In the genomic region with DNA sequence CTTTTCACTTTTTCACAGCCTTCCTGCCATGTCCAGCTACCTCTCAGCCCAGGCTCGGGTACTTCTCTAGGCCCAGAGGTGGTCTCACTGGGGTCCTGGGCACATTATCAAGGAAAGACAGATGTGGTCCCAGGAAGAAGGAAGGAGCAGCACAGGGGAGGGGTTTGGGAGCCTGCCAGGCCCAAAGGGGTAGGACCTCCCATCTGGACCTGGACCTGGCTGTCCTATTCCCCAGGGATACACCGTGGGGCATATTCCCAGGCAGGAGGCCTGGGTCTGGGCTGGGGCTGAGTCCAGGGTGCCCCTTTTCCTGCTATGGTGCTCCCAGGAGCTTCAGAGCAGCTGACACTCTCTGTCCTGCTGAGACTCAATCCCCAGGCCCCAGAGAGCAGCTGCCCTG, we compare ENCODE assay signal across 21 cellular contexts.
"Had no signal": no experiment of that assay in that cellular context is flagged by ENCODE, and none has a peak within 500 bp of the region (broad histone marks: within the 10 kb centered on the region; RNA-seq: fewer than 3 reads in every experiment).

No MANE protein-coding gene starts in this region.

- H3K27me3 ChIP-seq: MG63 had no signal

- ATAC-seq: HepG2, T-cell had no signal

- H3K9me3 ChIP-seq: MG63, SK-N-SH had no signal

- H3K9me2 ChIP-seq: SK-N-SH had no signal

- H3K9ac ChIP-seq: SK-N-SH had no signal

- H3K36me3 ChIP-seq: MG63 had no signal

- DNase-seq: IMR-90; Karpas-422; KG1; MG63; NCI-H1092 treated with DMSO at 0.1 percent for 48 hours; NCI-H1436 treated with DMSO at 0.1 percent for 48 hours; NCI-H1694; NCI-H187 treated with DMSO at 0.1 percent for 48 hours; NCI-H2029 treated with DMSO at 0.1 percent for 48 hours; NCI-H2107; NCI-H2227 treated with DMSO at 0.1 percent for 48 hours; NCI-H526 treated with DMSO at 0.1 percent for 48 hours; NCI-H774; NK-92 treated with Interleukin-12 subunit alpha and Interleukin-12 subunit beta, amount 100 ng/mL, for 24 hours; OCI-M1; Right ventricle myocardium superior; RPMI8226; SK-N-SH; SW 1271; T-cell had no signal

- H3K4me2 ChIP-seq: SK-N-SH had no signal

- H3K4me3 ChIP-seq: MG63 had no signal
